In the genomic region with DNA sequence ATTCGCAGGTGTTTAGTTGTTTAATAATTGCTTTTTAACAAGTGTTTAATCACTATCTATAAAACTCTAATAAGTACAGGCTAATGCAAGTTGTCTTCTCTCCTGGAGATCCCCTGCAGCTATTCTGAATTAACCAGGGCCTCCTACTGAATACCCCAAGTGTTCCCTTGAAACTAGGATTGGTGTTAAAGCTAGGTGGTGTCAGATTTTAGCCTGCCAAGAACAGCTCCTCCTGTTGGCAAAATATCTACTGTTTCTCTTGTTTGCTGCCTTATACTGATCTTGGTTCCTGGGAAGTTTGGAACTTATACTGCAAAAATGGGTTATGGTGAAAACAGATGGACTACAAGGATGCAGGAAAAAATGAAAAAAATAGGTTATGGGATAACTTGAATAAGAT, we compare ENCODE assay signal across 17 cellular contexts.
"Had no signal": no experiment of that assay in that cellular context is flagged by ENCODE, and none has a peak within 500 bp of the region (broad histone marks: within the 10 kb centered on the region; RNA-seq: fewer than 3 reads in every experiment).

No MANE protein-coding gene starts in this region.

- H3K4me1 Mint-ChIP-seq: activated naive CD8-positive, alpha-beta T cell treated with anti-CD3 and anti-CD28 coated beads, Interleukin-2, amount 10 ng/mL, durations not matched to agents 7 days and 5 days had no signal

- H3K27ac ChIP-seq: breast epithelium, esophagus squamous epithelium, gastrocnemius medialis, heart right ventricle, pancreas, upper lobe of left lung had no signal

- H3K4me3 ChIP-seq: breast epithelium, esophagus squamous epithelium, gastrocnemius medialis, heart right ventricle, pancreas, upper lobe of left lung had no signal

- H3K36me3 ChIP-seq: breast epithelium, esophagus squamous epithelium, gastrocnemius medialis, heart right ventricle, pancreas, upper lobe of left lung had no signal

- H3K27me3 Mint-ChIP-seq: activated CD4-positive, alpha-beta T cell treated with anti-CD3 and anti-CD28 coated beads for 36 hours; activated CD8-positive, alpha-beta T cell treated with anti-CD3 and anti-CD28 coated beads for 36 hours; activated naive CD8-positive, alpha-beta T cell treated with anti-CD3 and anti-CD28 coated beads, Interleukin-2, amount 10 ng/mL, durations not matched to agents 7 days and 5 days had no signal

- H3K4me3 Mint-ChIP-seq: activated CD4-positive, alpha-beta T cell treated with anti-CD3 and anti-CD28 coated beads for 36 hours; activated CD8-positive, alpha-beta T cell treated with anti-CD3 and anti-CD28 coated beads for 36 hours; activated naive CD8-positive, alpha-beta T cell treated with anti-CD3 and anti-CD28 coated beads, Interleukin-2, amount 10 ng/mL, durations not matched to agents 7 days and 5 days; activated T-cell treated with anti-CD3 and anti-CD28 coated beads, Interleukin-2, amount 50 U/mL, for 72 hours had no signal

- H3K9me3 ChIP-seq: breast epithelium, esophagus squamous epithelium, gastrocnemius medialis, pancreas had no signal

- DNase-seq: activated CD4-positive, alpha-beta T cell treated with anti-CD3 and anti-CD28 coated beads for 36 hours; activated CD8-positive, alpha-beta memory T cell treated with anti-CD3 and anti-CD28 coated beads, Interleukin-2, amount 50 U/mL, for 4 hours; activated CD8-positive, alpha-beta T cell treated with anti-CD3 and anti-CD28 coated beads for 36 hours; activated naive CD8-positive, alpha-beta T cell treated with anti-CD3 and anti-CD28 coated beads, Interleukin-2, amount 10 ng/mL, durations not matched to agents 7 days and 5 days; activated T-cell treated with anti-CD3 and anti-CD28 coated beads, Interleukin-2, amount 50 U/mL, for 72 hours; anterior cingulate cortex; esophagus squamous epithelium; gastrocnemius medialis; heart right ventricle; kidney glomerular epithelial cell; pancreas; stimulated activated CD4-positive, alpha-beta T cell treated with anti-CD3 and anti-CD28 coated beads, Interleukin-12 subunit alpha, Interleukin-12 subunit beta, amount 100 ng/mL, for 4 hours; stimulated activated naive CD4-positive, alpha-beta T cell; substantia nigra; T-helper 9 cell; upper lobe of left lung had no signal

- H3K4me1 ChIP-seq: breast epithelium, gastrocnemius medialis, pancreas, upper lobe of left lung had no signal

- H3K27me3 ChIP-seq: breast epithelium, esophagus squamous epithelium, gastrocnemius medialis, pancreas, upper lobe of left lung had no signal

- ATAC-seq: activated CD4-positive, alpha-beta T cell treated with anti-CD3 and anti-CD28 coated beads for 36 hours; activated CD8-positive, alpha-beta T cell treated with anti-CD3 and anti-CD28 coated beads for 36 hours; activated T-cell treated with anti-CD3 and anti-CD28 coated beads, Interleukin-2, amount 50 U/mL, for 72 hours; gastrocnemius medialis; heart right ventricle; pancreas had no signal

- H3K27ac Mint-ChIP-seq: activated CD4-positive, alpha-beta T cell treated with anti-CD3 and anti-CD28 coated beads for 36 hours; activated CD8-positive, alpha-beta T cell treated with anti-CD3 and anti-CD28 coated beads for 36 hours; activated naive CD8-positive, alpha-beta T cell treated with anti-CD3 and anti-CD28 coated beads, Interleukin-2, amount 10 ng/mL, durations not matched to agents 7 days and 5 days; activated T-cell treated with anti-CD3 and anti-CD28 coated beads, Interleukin-2, amount 50 U/mL, for 72 hours had no signal
